In genomic region chr2:67522154-67522553, GRCh38 we compare ENCODE assay signal across 17 cellular contexts.
DNase-seq lines count a peak whose midpoint lies in the region; ATAC-seq and TF ChIP-seq lines count a peak whose summit lies in the region.
"Had no signal": no experiment of that assay in that cellular context is flagged by ENCODE, and none has a peak within 500 bp of the region (broad histone marks: within the 10 kb centered on the region; RNA-seq: fewer than 3 reads in every experiment).

No MANE protein-coding gene starts in this region.

- ATAC-seq in effector memory CD8-positive, alpha-beta T cell (replicated peaks), result no peak
- ATAC-seq: GM23338, HCT116 had no signal

- intact Hi-C loops in left ventricle myocardium inferior (cut with micrococcal nuclease), result no loop called here

- no peaks in the 10 kb centered on the region for H3K36me3 Mint-ChIP-seq in effector memory CD8-positive, alpha-beta T cell (ENCODE audit: insufficient read depth)
- H3K36me3 Mint-ChIP-seq: IgD-negative memory B cell had no signal

- no peaks in the 10 kb centered on the region for H3K4me1 ChIP-seq in left ventricle myocardium inferior
- H3K4me1 ChIP-seq: Caco-2 had no signal

- DNase-seq in ELR (ENCODE audit: low read depth), result peak; percentile 2
- no peak for DNase-seq in SK-N-MC (ENCODE audit: low read depth, low spot score)
- DNase-seq in fibroblast of villous mesenchyme (ENCODE audit: low read depth), result peak; percentile 61
- no peak for DNase-seq in SHP77 treated with DMSO at 0.1 percent for 48 hours (lab: John Stamatoyannopoulos, UW)
- DNase-seq in left ventricle myocardium inferior, result no peak
- DNase-seq in effector memory CD8-positive, alpha-beta T cell, result no peak
- DNase-seq: AML-193; Caco-2; CD4-positive, alpha-beta T cell; GDM1; H7; HFFc6 had no signal

- H3K27ac ChIP-seq in SK-N-MC (no peak overlapping the region), left ventricle myocardium inferior (replicated peaks) (no peak overlapping the region)
- H3K27ac ChIP-seq: C4-2B, HL-60 had no signal

- no peaks in the 10 kb centered on the region for H3K9me3 Mint-ChIP-seq in effector memory CD8-positive, alpha-beta T cell
- H3K9me3 Mint-ChIP-seq: CD4-positive, alpha-beta T cell; GM23338; HFFc6 had no signal

- peak overlapping the region; percentile 15; the same call in 1 of the 2 replicates for H3K4me3 ChIP-seq in SK-N-MC
- no peak overlapping the region for H3K4me3 ChIP-seq in fibroblast of villous mesenchyme (ENCODE audit: low read depth, low read length)
- H3K4me3 ChIP-seq in left ventricle myocardium inferior, result no peak overlapping the region
- H3K4me3 ChIP-seq: GM23338 had no signal

- H3K27me3 Mint-ChIP-seq in effector memory CD8-positive, alpha-beta T cell, result peaks cover 11 to 13% of the 10 kb centered on the region in 2 donors

- H3K27ac Mint-ChIP-seq in effector memory CD8-positive, alpha-beta T cell, result no peak overlapping the region
- H3K27ac Mint-ChIP-seq: CD4-positive, alpha-beta T cell; GM23338; HFFc6 had no signal

- H3K27me3 ChIP-seq in left ventricle myocardium inferior (ENCODE audit: low read depth), result no peaks in the 10 kb centered on the region

- no peaks in the 10 kb centered on the region for H3K4me1 Mint-ChIP-seq in effector memory CD8-positive, alpha-beta T cell (ENCODE audit: low read depth in 2 of 2)
- H3K4me1 Mint-ChIP-seq: IgD-negative memory B cell had no signal

- TF ChIP-seq CTCF in fibroblast of villous mesenchyme (IDR thresholded peaks at IDR 0.05; ENCODE audit: insufficient read depth, low read depth, low read length) (no peak), left ventricle myocardium inferior (IDR thresholded peaks at IDR 0.05; ENCODE audit: borderline replicate concordance) (no peak)

- no peaks in the 10 kb centered on the region for H3K36me3 ChIP-seq in SK-N-MC (ENCODE audit: insufficient read depth, low read length)
- no peaks in the 10 kb centered on the region for H3K36me3 ChIP-seq in left ventricle myocardium inferior

- H3K9me3 ChIP-seq in SK-N-MC (ENCODE audit: low read depth, low read length) (no peaks in the 10 kb centered on the region; the same call in 1 of the 2 replicates), left ventricle myocardium inferior (replicated peaks) (no peaks in the 10 kb centered on the region)
- H3K9me3 ChIP-seq: Caco-2 had no signal

- H3K4me3 Mint-ChIP-seq in effector memory CD8-positive, alpha-beta T cell, result no peak overlapping the region
- H3K4me3 Mint-ChIP-seq: CD4-positive, alpha-beta T cell; GM23338; HFFc6; IgD-negative memory B cell had no signal

- H3K9ac ChIP-seq in SK-N-MC (ENCODE audit: insufficient read length), result no peak overlapping the region

Comparison
In these comparisons a context has a peak if more than half of its experiments do, and no peak if none do; other contexts are left out.
1. DNase-seq: peak in ELR (single experiment) and fibroblast of villous mesenchyme (single experiment); none in SK-N-MC (single experiment), SHP77 treated with DMSO at 0.1 percent for 48 hours (single experiment), left ventricle myocardium inferior (single experiment) and effector memory CD8-positive, alpha-beta T cell (0 of 3).